23 cellular contexts compared by ENCODE assay signal in the genomic region with DNA sequence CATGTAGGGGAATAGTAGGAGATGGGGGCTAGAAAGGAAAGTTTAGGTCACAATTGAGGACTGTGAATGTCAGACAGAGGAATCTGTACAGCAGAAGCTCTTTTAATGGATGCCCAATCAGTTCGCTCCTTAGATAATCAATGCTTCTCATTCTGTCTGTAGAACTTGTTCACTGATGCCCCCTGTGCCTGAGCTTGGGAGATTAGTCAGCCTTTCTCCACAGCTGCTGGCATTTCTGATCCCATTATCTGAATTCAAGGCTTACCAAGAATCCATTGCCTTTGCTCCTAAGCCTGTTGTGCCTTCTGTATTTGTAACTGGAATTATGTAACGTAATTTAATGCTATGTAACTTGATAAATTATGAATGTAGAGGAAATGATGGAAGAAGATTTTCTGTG. TPM values are rescaled to one million over a fixed set of nuclear protein-coding genes. Genes with fewer than 3 reads are reported as not detected.
A peak's percentile ranks its signal among the peaks of the same experiment; 100 is the strongest.
DNase-seq lines count a peak whose midpoint lies in the region; ATAC-seq, FAIRE-seq and TF ChIP-seq lines count a peak whose summit lies in the region.
"Had no signal": no experiment of that assay in that cellular context is flagged by ENCODE, and none has a peak within 500 bp of the region (broad histone marks: within the 10 kb centered on the region; RNA-seq: fewer than 3 reads in every experiment).

No MANE protein-coding gene starts in this region.

- H3K56ac ChIP-seq in H9 (ENCODE audit: insufficient read length, low read depth, low read length) = no peak overlapping the region
- H3K56ac ChIP-seq in H1 (replicated peaks; ENCODE audit: insufficient read length, low read depth, low read length) = no peak overlapping the region

- CTCF ChIA-PET in H1 (lab: Charles Lee; ENCODE audit: partially characterized antibody) = interaction anchor here (0.6 to 2.8 kb wide), 4 partner anchors 14 to 77 kb away, joined by 3 to 9 read pairs (median 6); no protein-coding TSS in a partner anchor
- CTCF ChIA-PET in CD8-positive, alpha-beta T cell (lab: Charles Lee) = no interaction called here

- H4K91ac ChIP-seq in H9 (ENCODE audit: insufficient read length, low read depth, low read length) = no peak overlapping the region
- no peak overlapping the region for H4K91ac ChIP-seq in H1 (replicated peaks; ENCODE audit: insufficient read length, low read length)

- POLR2A ChIA-PET in H1 (lab: Charles Lee; ENCODE audit: partially characterized antibody) = no interaction called here
- POLR2A ChIA-PET in CD8-positive, alpha-beta T cell (lab: Charles Lee) = no interaction called here

- no peak overlapping the region for H2AK5ac ChIP-seq in H9 (ENCODE audit: insufficient read length, low read length)
- H2AK5ac ChIP-seq in H1 (ENCODE audit: low read depth, low read length) = no peak overlapping the region

- H3K23me2 ChIP-seq in H9 (ENCODE audit: insufficient read length, low read depth, low read length, poor library complexity, severe bottlenecking) (no peaks in the 10 kb centered on the region), H1 (ENCODE audit: low read depth, low read length) (no peaks in the 10 kb centered on the region)

- H3K36me3 ChIP-seq in WERI-Rb-1 (no peaks in the 10 kb centered on the region), H1 (ENCODE audit: control insufficient read depth in 2 of 4, insufficient read depth in 4 of 4, low read length in 3 of 4) (no peaks in the 10 kb centered on the region)
- no peaks in the 10 kb centered on the region for H3K36me3 ChIP-seq in CD8-positive, alpha-beta T cell (ENCODE audit: insufficient read depth, low read length)
- H3K36me3 ChIP-seq: BE2C; BLaER1 treated with 17β-estradiol and CSF1 and Interleukin-3, amounts not matched to agents 10 nM and 100 nM had no signal

- TF ChIP-seq EP300 in H1 (IDR thresholded peaks at IDR 0.05; ENCODE audit: borderline replicate concordance in 1 of 2, low read depth in 2 of 2, low read length in 2 of 2) = no peak

- 100% methylated on average over 1 of the region's 2 CpGs for WGBS in H9 (ENCODE audit: extremely low coverage, insufficient read length, low lambda C conversion rate)
- 79% methylated on average over 2 of the region's 2 CpGs; no CpG with 5 or more reads in 1 of the 2 experiments for WGBS in H1 (ENCODE audit: extremely low coverage in 1 of 2, insufficient coverage in 1 of 2, insufficient read length in 1 of 2, insufficient replicate concordance in 2 of 2, low coverage in 1 of 2, low lambda C conversion rate in 2 of 2, missing lambda C conversion rate in 1 of 2), 2 experiments

- H2BK12ac ChIP-seq in H9 (ENCODE audit: insufficient read length, low read depth, low read length) (no peak overlapping the region), H1 (ENCODE audit: low read depth, low read length) (0 out of 2 replicates have a peak overlapping the region, but pooled peaks have one; percentile 46)

- no peaks in the 10 kb centered on the region for H3K79me1 ChIP-seq in H9 (ENCODE audit: insufficient read depth, low read depth, low read length, poor library complexity, severe bottlenecking)
- H3K79me1 ChIP-seq in H1 (ENCODE audit: low read depth, low read length) = no peaks in the 10 kb centered on the region

- DNase-seq in H9 (no peak), WERI-Rb-1 (peak; percentile 39), H1 (ENCODE audit: low read depth in 1 of 2, low spot score in 2 of 2) (no peak), epidermal melanocyte (ENCODE audit: insufficient read length, low spot score) (no peak)
- no peak for DNase-seq in CD8-positive, alpha-beta T cell
- DNase-seq: 8988T; ACHN; AML-193; BE2C; Caco-2; CD4-positive, alpha-beta T cell; DMS153; DND-41; GOT3; H7 had no signal

- 0 out of 7 replicates have a peak overlapping the region, but pooled peaks of 2 of the 3 experiments have one; percentile 2 to 15 for H3K27ac Mint-ChIP-seq in H9
- H3K27ac Mint-ChIP-seq in CD8-positive, alpha-beta T cell = no peak overlapping the region
- H3K27ac Mint-ChIP-seq: CD14-positive monocyte; CD4-positive, alpha-beta T cell had no signal

- no peaks in the 10 kb centered on the region; the same call in 1 of the 2 replicates for H3K27me3 ChIP-seq in H9 (ENCODE audit: insufficient read depth, low read length)
- no peaks in the 10 kb centered on the region for H3K27me3 ChIP-seq in WERI-Rb-1 (ENCODE audit: insufficient read depth, low read depth, severe bottlenecking)
- H3K27me3 ChIP-seq in H1 (replicated peaks in 1 of 4; ENCODE audit: control insufficient read depth in 3 of 4, extremely low read depth in 1 of 4, insufficient read depth in 3 of 4, low read length in 3 of 4) = no peaks in the 10 kb centered on the region
- no peaks in the 10 kb centered on the region for H3K27me3 ChIP-seq in CD8-positive, alpha-beta T cell (ENCODE audit: insufficient read depth, low read length)
- H3K27me3 ChIP-seq: BE2C; BLaER1 treated with 17β-estradiol and CSF1 and Interleukin-3, amounts not matched to agents 10 nM and 100 nM had no signal

- H3K18ac ChIP-seq in H9 (ENCODE audit: insufficient read length, low read depth, low read length) = no peak overlapping the region
- H3K18ac ChIP-seq in H1 (ENCODE audit: extremely low read depth, low read length) = no peak overlapping the region

- H2BK5ac ChIP-seq in H9 (ENCODE audit: insufficient read length, low read length) (no peak overlapping the region), H1 (ENCODE audit: low read depth, low read length) (no peak overlapping the region)

- no peak for TF ChIP-seq POLR2A in H1 (IDR thresholded peaks at IDR 0.05; ENCODE audit: control extremely low read depth in 1 of 2, low read depth in 2 of 2, low read length in 2 of 2)

- H3K27me3 Mint-ChIP-seq in H9 (ENCODE audit: low read depth) = peaks cover 1% of the 10 kb centered on the region; the same call in 1 of the 2 replicates
- H3K27me3 Mint-ChIP-seq in CD8-positive, alpha-beta T cell (ENCODE audit: low read depth) = peaks cover 6% of the 10 kb centered on the region

- H3K4me3 Mint-ChIP-seq in H9 = no peak overlapping the region
- H3K4me3 Mint-ChIP-seq in CD8-positive, alpha-beta T cell = no peak overlapping the region
- H3K4me3 Mint-ChIP-seq: CD14-positive monocyte; CD4-positive, alpha-beta T cell had no signal

- H3K4ac ChIP-seq in H9 (ENCODE audit: low read depth, low read length) (no peak overlapping the region), H1 (replicated peaks; ENCODE audit: insufficient read length, low read depth, low read length) (no peak overlapping the region)

- H3K9me3 ChIP-seq in H9 (ENCODE audit: control insufficient read depth, low read depth, low read length) = peaks cover 15% of the 10 kb centered on the region
- H3K9me3 ChIP-seq in WERI-Rb-1 (ENCODE audit: severe bottlenecking) = no peaks in the 10 kb centered on the region
- H3K9me3 ChIP-seq in H1 (ENCODE audit: insufficient read depth in 2 of 2, low read depth in 1 of 2, low read length in 1 of 2) = peaks cover 6 to 11% of the 10 kb centered on the region in 2 experiments
- H3K9me3 ChIP-seq in CD8-positive, alpha-beta T cell (ENCODE audit: low read length) = no peaks in the 10 kb centered on the region
- H3K9me3 ChIP-seq: BE2C, Caco-2 had no signal

- H3K14ac ChIP-seq in H9 (ENCODE audit: insufficient read depth, low read length) = no peak overlapping the region
- no peak overlapping the region for H3K14ac ChIP-seq in H1 (ENCODE audit: insufficient read length)

- H3K36me3 Mint-ChIP-seq in H9 (ENCODE audit: insufficient read depth in 1 of 3, low read depth in 3 of 3) = peaks cover 2 to 18% (median 10%) of the 10 kb centered on the region in 3 experiments; a peak in 6 of 7 replicates
- H3K36me3 Mint-ChIP-seq in CD8-positive, alpha-beta T cell = no peaks in the 10 kb centered on the region
- H3K36me3 Mint-ChIP-seq: CD14-positive monocyte had no signal

- no peak overlapping the region for H3T11ph ChIP-seq in H9 (ENCODE audit: low read length)

- no peak overlapping the region for H3K27ac ChIP-seq in H9 (ENCODE audit: insufficient read length, low read depth, low read length)
- H3K27ac ChIP-seq in WERI-Rb-1 = no peak overlapping the region
- H3K27ac ChIP-seq in H1 (ENCODE audit: low read depth, low read length) = no peak overlapping the region
- H3K27ac ChIP-seq in CD8-positive, alpha-beta T cell (ENCODE audit: low read depth, low read length) = no peak overlapping the region
- H3K27ac ChIP-seq: A549; BLaER1 treated with 17β-estradiol and CSF1 and Interleukin-3, amounts not matched to agents 10 nM and 100 nM had no signal

- H2AFZ ChIP-seq in H9 (ENCODE audit: low read length) (no peak overlapping the region), H1 (ENCODE audit: low read length) (no peak overlapping the region)

- H3K4me1 ChIP-seq in H9 (ENCODE audit: insufficient read depth, low read length) (no peaks in the 10 kb centered on the region; the same call in 1 of the 2 replicates), H1 (replicated peaks in 1 of 4; ENCODE audit: control insufficient read depth in 3 of 4, insufficient read depth in 4 of 4, low read length in 3 of 4) (peaks cover 0 to 4% (median 0%) of the 10 kb centered on the region in 4 experiments; a peak in 1 of 7 replicates)
- H3K4me1 ChIP-seq in CD8-positive, alpha-beta T cell (ENCODE audit: insufficient read depth, low read length) = no peaks in the 10 kb centered on the region
- H3K4me1 ChIP-seq: A549, BE2C had no signal

- H2BK120ac ChIP-seq in H9 (ENCODE audit: low read depth, low read length, poor library complexity, severe bottlenecking) (no peak overlapping the region), H1 (replicated peaks; ENCODE audit: low read depth, low read length) (no peak overlapping the region)

- H3K4me2 ChIP-seq in H9 (ENCODE audit: insufficient read depth, insufficient read length, low read length) (no peak overlapping the region), H1 (ENCODE audit: insufficient read depth in 1 of 2, low read depth in 2 of 2, low read length in 2 of 2) (no peak overlapping the region)
- H3K4me2 ChIP-seq: A549; BLaER1 treated with 17β-estradiol and CSF1 and Interleukin-3, amounts not matched to agents 10 nM and 100 nM had no signal

- ATAC-seq in GM21528 (IDR thresholded peaks at IDR 0.05; ENCODE audit: low FRiP score, unreplicated experiment) = no peak
- ATAC-seq in CD8-positive, alpha-beta T cell = no peak
- ATAC-seq in GM19467 (IDR thresholded peaks at IDR 0.05; ENCODE audit: unreplicated experiment) = no peak
- ATAC-seq: A549, HCT116 had no signal

- H4K8ac ChIP-seq in H9 (replicated peaks; ENCODE audit: insufficient read length, low read depth, low read length) (no peak overlapping the region), H1 (ENCODE audit: extremely low read depth, insufficient read depth, low read length) (no peak overlapping the region)

- intact Hi-C loops in CD8-positive, alpha-beta T cell (cut with DNase I, micrococcal nuclease) = no loop called here

- no peak overlapping the region for H2BK20ac ChIP-seq in H9 (ENCODE audit: low read depth, low read length, poor library complexity, severe bottlenecking)
- H2BK20ac ChIP-seq in H1 (ENCODE audit: low read length) = no peak overlapping the region

- H3K79me2 ChIP-seq in H9 (ENCODE audit: insufficient read depth, low read length) = no peaks in the 10 kb centered on the region
- H3K79me2 ChIP-seq in H1 (ENCODE audit: control insufficient read depth in 1 of 2, insufficient read depth in 2 of 2, low read length in 2 of 2) = no peaks in the 10 kb centered on the region

- H4K20me1 ChIP-seq in H9 (ENCODE audit: control insufficient read depth, insufficient read depth, insufficient read length) = no peaks in the 10 kb centered on the region
- no peaks in the 10 kb centered on the region for H4K20me1 ChIP-seq in H1 (replicated peaks in 1 of 2; ENCODE audit: control insufficient read depth in 1 of 2, insufficient read depth in 2 of 2, low read length in 2 of 2)
- H4K20me1 ChIP-seq: BLaER1 treated with 17β-estradiol and CSF1 and Interleukin-3, amounts not matched to agents 10 nM and 100 nM had no signal

- no peak overlapping the region for H3K4me3 ChIP-seq in WERI-Rb-1 (ENCODE audit: low read depth, low read length)
- H3K4me3 ChIP-seq in H1 (ENCODE audit: extremely low read depth in 1 of 4, insufficient read depth in 2 of 4, low read depth in 3 of 4, low read length in 4 of 4) = no peak overlapping the region
- no peak overlapping the region for H3K4me3 ChIP-seq in CD8-positive, alpha-beta T cell (ENCODE audit: low read depth, low read length)
- H3K4me3 ChIP-seq: A549; BLaER1 treated with 17β-estradiol and CSF1 and Interleukin-3, amounts not matched to agents 10 nM and 100 nM had no signal

- TF ChIP-seq RAD21 in H1 (IDR thresholded peaks at IDR 0.05 in 1 of 2, conservative IDR thresholded peaks at IDR 0.05 in 1 of 2; ENCODE audit: low read depth in 2 of 2, low read length in 2 of 2) = no peak; a peak in 1 of 4 replicates

- no peak for TF ChIP-seq CTCF in H9 (conservative IDR thresholded peaks at IDR 0.05)
- no peak for TF ChIP-seq CTCF in WERI-Rb-1 (IDR thresholded peaks at IDR 0.05; ENCODE audit: low read depth, low read length)
- no peak for TF ChIP-seq CTCF in H1 (IDR thresholded peaks at IDR 0.05; ENCODE audit: control extremely low read depth in 1 of 3, insufficient read depth in 1 of 3, low read depth in 1 of 3, low read length in 3 of 3)
- TF ChIP-seq CTCF in CD8-positive, alpha-beta T cell (IDR thresholded peaks at IDR 0.05) = no peak

- H3K9ac ChIP-seq in H9 (ENCODE audit: extremely low read depth, insufficient read length, low read length) (no peak overlapping the region), H1 (replicated peaks in 1 of 4; ENCODE audit: extremely low read depth in 1 of 4, low read depth in 3 of 4, low read length in 3 of 4) (no peak overlapping the region)
- H3K9ac ChIP-seq: BLaER1 treated with 17β-estradiol and CSF1 and Interleukin-3, amounts not matched to agents 10 nM and 100 nM had no signal

- H3K9me3 Mint-ChIP-seq in H9 = peaks cover 21 to 24% of the 10 kb centered on the region in 2 experiments
- H3K9me3 Mint-ChIP-seq in CD8-positive, alpha-beta T cell = no peaks in the 10 kb centered on the region

- FAIRE-seq in H1 (lab: Jason Lieb, UNC) = no peak
- FAIRE-seq: A549, G401.6, GM12892 had no signal

- H3K23ac ChIP-seq in H9 (ENCODE audit: insufficient read length, low read depth, low read length) (no peak overlapping the region), H1 (ENCODE audit: insufficient read length) (no peak overlapping the region)

- H3K4me1 Mint-ChIP-seq in H9 = peaks cover 10% of the 10 kb centered on the region in 2 experiments
- H3K4me1 Mint-ChIP-seq in CD8-positive, alpha-beta T cell (ENCODE audit: low read depth) = no peaks in the 10 kb centered on the region
- H3K4me1 Mint-ChIP-seq: CD14-positive monocyte had no signal

- H4K5ac ChIP-seq in H9 (ENCODE audit: insufficient read length, low read depth, low read length) (no peak overlapping the region), H1 (ENCODE audit: insufficient read length, low read depth, low read length) (no peak overlapping the region)

- H2BK15ac ChIP-seq in H9 (ENCODE audit: low read depth, low read length) (no peak overlapping the region), H1 (ENCODE audit: low read length) (no peak overlapping the region)

RNA-seq across cellular contexts. Expression of a gene that starts 53.2 kb away (rescaled TPM):
- total RNA-seq in H9 (2021) = 1.2 and 2.4 TPM in 2 replicates
- 2.6 TPM in 2 replicates for total RNA-seq in H1 (2021; fragmentation: NEBNext Ultra II Directional; extraction: Animal tissue kit (Norgen Biotek cat#: 25700))
- 0.44 and 0.88 TPM in 2 replicates for polyA plus RNA-seq in H1 (2011; rRNA removed)
- 0.89 TPM for polyA plus RNA-seq in H1 (2011; cell fraction: cytosol; rRNA removed)
- polyA plus RNA-seq in H1 (2011; cell fraction: nucleus; rRNA removed) = 0.41 TPM
- 1.6 to 3.0 TPM (median 1.9 TPM) in 4 replicates for polyA plus RNA-seq in H1 (2012, experiment 1 of 2)
- 0.21 TPM for polyA plus RNA-seq in H1 (2012, experiment 2 of 2)
- 1.2 TPM for polyA plus RNA-seq in H1 (2013, experiment 1 of 2)
- polyA plus RNA-seq in H1 (2013, experiment 2 of 2) = 1.2 TPM
- 1.2 and 2.0 TPM in 2 replicates for polyA minus RNA-seq in H1 (2011; rRNA and poly(A)+ RNA removed)
- 2.1 TPM for polyA minus RNA-seq in H1 (2011; cell fraction: cytosol; rRNA and poly(A)+ RNA removed)
- polyA minus RNA-seq in H1 (2011; cell fraction: nucleus; rRNA and poly(A)+ RNA removed) = 2.7 TPM
- under 1 TPM; 0.56 to 0.98 TPM for total RNA-seq in CD8-positive, alpha-beta T cell

RNA-seq across cellular contexts. Expression of a gene that starts 58.5 kb away (rescaled TPM):
- not detected in 2 replicates for total RNA-seq in H9 (2021)
- not detected in 2 replicates for total RNA-seq in H1 (2021; fragmentation: NEBNext Ultra II Directional; extraction: Animal tissue kit (Norgen Biotek cat#: 25700))
- not detected in 2 replicates for polyA plus RNA-seq in H1 (2011; rRNA removed)
- polyA plus RNA-seq in H1 (2011; cell fraction: cytosol; rRNA removed) = not detected
- not detected for polyA plus RNA-seq in H1 (2011; cell fraction: nucleus; rRNA removed)
- not detected in 4 replicates for polyA plus RNA-seq in H1 (2012, experiment 1 of 2)
- polyA plus RNA-seq in H1 (2012, experiment 2 of 2) = not detected
- not detected for polyA plus RNA-seq in H1 (2013, experiment 1 of 2)
- not detected for polyA plus RNA-seq in H1 (2013, experiment 2 of 2)
- polyA minus RNA-seq in H1 (2011; rRNA and poly(A)+ RNA removed) = not detected in 2 replicates
- not detected for polyA minus RNA-seq in H1 (2011; cell fraction: cytosol; rRNA and poly(A)+ RNA removed)
- not detected for polyA minus RNA-seq in H1 (2011; cell fraction: nucleus; rRNA and poly(A)+ RNA removed)
- not detected for total RNA-seq in CD8-positive, alpha-beta T cell
- total RNA-seq: Caco-2, H7 had no signal
- polyA plus RNA-seq: A549, CD14-positive monocyte had no signal
